8 cellular contexts compared by ENCODE assay signal in genomic region chr19:50046649-50047503, GRCh38. TPM values are rescaled to one million over a fixed set of nuclear protein-coding genes. Genes with fewer than 3 reads are reported as not detected.
DNase-seq lines count a peak whose midpoint lies in the region; FAIRE-seq and TF ChIP-seq lines count a peak whose summit lies in the region.

No MANE protein-coding gene starts in this region.

- peak; percentile 68 for TF ChIP-seq CTCF in left ventricle myocardium inferior (IDR thresholded peaks at IDR 0.05; ENCODE audit: borderline replicate concordance)

- DNase-seq in Daoy (ENCODE audit: low read depth) (peak; percentile 61), NCI-H460 (ENCODE audit: extremely low read depth, low read depth) (peak; percentile 31), left ventricle myocardium inferior (peak; percentile 42), HTR-8/SVneo (ENCODE audit: insufficient read length, low spot score) (no peak), NCI-H1092 treated with DMSO at 0.1 percent for 48 hours (lab: John Stamatoyannopoulos, UW) (no peak), NCI-H510A treated with DMSO at 0.1 percent for 48 hours (lab: John Stamatoyannopoulos, UW) (no peak)
- DNase-seq in activated T-helper 9 cell treated with anti-CD3 and anti-CD28 coated beads, Interleukin-2, amount 50 U/mL, for 16 hours (ENCODE audit: low read depth): peak; percentile 41
- peak; percentile 41 to 55 (median 49) for DNase-seq in stimulated activated CD4-positive, alpha-beta T cell treated with anti-CD3 and anti-CD28 coated beads, Interleukin-12 subunit alpha, Interleukin-12 subunit beta, amount 100 ng/mL, for 48 hours (ENCODE audit: low read depth in 2 of 3, low spot score in 1 of 3)

- no peak for FAIRE-seq in HTR-8/SVneo (lab: Jason Lieb, UNC)

- H3K36me3 ChIP-seq in left ventricle myocardium inferior: peaks cover 63% of the 10 kb centered on the region

- no peak overlapping the region for H3K27ac ChIP-seq in left ventricle myocardium inferior (replicated peaks)

- intact Hi-C loops in left ventricle myocardium inferior (cut with micrococcal nuclease): no loop called here

- peaks cover 66% of the 10 kb centered on the region for H3K9me3 ChIP-seq in left ventricle myocardium inferior (replicated peaks)

- H3K4me3 ChIP-seq in left ventricle myocardium inferior: no peak overlapping the region

- no peaks in the 10 kb centered on the region for H3K27me3 ChIP-seq in left ventricle myocardium inferior (ENCODE audit: low read depth)

- H3K4me1 ChIP-seq in left ventricle myocardium inferior: peaks cover 16% of the 10 kb centered on the region

RNA-seq across cellular contexts. Expression of gene ZNF473, which starts 21.1 kb away (rescaled TPM):
- total RNA-seq in Daoy (2014; rRNA removed; shearing (Covaris generic)): 20.0 and 22.2 TPM in 2 replicates
- total RNA-seq in NCI-H460 (2014; rRNA removed; shearing (Covaris generic)): 9.3 and 9.5 TPM in 2 replicates
- 5.4 and 9.9 TPM in 2 replicates for polyA plus RNA-seq in NCI-H460 (2014; cell fraction: nucleus; rRNA removed)
- 2.4 TPM for total RNA-seq in left ventricle myocardium inferior

RNA-seq across cellular contexts. Expression of gene VRK3, which starts 21.7 kb away (rescaled TPM):
- total RNA-seq in Daoy (2014; rRNA removed; shearing (Covaris generic)): 18.2 and 22.7 TPM in 2 replicates
- 17.8 and 19.4 TPM in 2 replicates for total RNA-seq in NCI-H460 (2014; rRNA removed; shearing (Covaris generic))
- polyA plus RNA-seq in NCI-H460 (2014; cell fraction: nucleus; rRNA removed): 12.5 and 13.9 TPM in 2 replicates
- 22.6 TPM for total RNA-seq in left ventricle myocardium inferior

Comparison
In these comparisons a context has a peak if more than half of its experiments do, and no peak if none do; other contexts are left out.
1. DNase-seq: peak in Daoy (single experiment), NCI-H460 (single experiment), activated T-helper 9 cell treated with anti-CD3 and anti-CD28 coated beads, Interleukin-2, amount 50 U/mL, for 16 hours (single experiment), left ventricle myocardium inferior (single experiment) and stimulated activated CD4-positive, alpha-beta T cell treated with anti-CD3 and anti-CD28 coated beads, Interleukin-12 subunit alpha, Interleukin-12 subunit beta, amount 100 ng/mL, for 48 hours (3 of 3); none in HTR-8/SVneo (single experiment), NCI-H1092 treated with DMSO at 0.1 percent for 48 hours (single experiment) and NCI-H510A treated with DMSO at 0.1 percent for 48 hours (single experiment).